Comparison of ENCODE assay signal across 18 cellular contexts in genomic region chr5:73605223-73606087, GRCh38. TPM values are rescaled to one million over a fixed set of nuclear protein-coding genes. Genes with fewer than 3 reads are reported as not detected.
A peak's percentile ranks its signal among the peaks of the same experiment; 100 is the strongest.
DNase-seq lines count a peak whose midpoint lies in the region; ATAC-seq and TF ChIP-seq lines count a peak whose summit lies in the region.
"Had no signal": no experiment of that assay in that cellular context is flagged by ENCODE, and none has a peak within 500 bp of the region (broad histone marks: within the 10 kb centered on the region; RNA-seq: fewer than 3 reads in every experiment).

No MANE protein-coding gene starts in this region.

- peaks cover 10% of the 10 kb centered on the region for H3K4me1 Mint-ChIP-seq in central memory CD8-positive, alpha-beta T cell

- H3K79me2 ChIP-seq in ACC112 (ENCODE audit: control insufficient read depth, insufficient read depth, low read length, unreplicated experiment): no peaks in the 10 kb centered on the region

- TF ChIP-seq POLR2A in right lobe of liver (IDR thresholded peaks at IDR 0.05): no peak

- no peak for ATAC-seq in central memory CD8-positive, alpha-beta T cell (replicated peaks; ENCODE audit: extremely low read depth, poor library complexity, severe bottlenecking)
- ATAC-seq in right lobe of liver (peak; percentile 85 to 99 (median 98)), GM19351 (IDR thresholded peaks at IDR 0.05; ENCODE audit: unreplicated experiment) (no peak), GM19397 (IDR thresholded peaks at IDR 0.05; ENCODE audit: unreplicated experiment) (no peak)

- H3K36me3 Mint-ChIP-seq in central memory CD8-positive, alpha-beta T cell (ENCODE audit: insufficient read depth): no peaks in the 10 kb centered on the region

- DNase-seq in LNCaP clone FGC (ENCODE audit: low read depth) (peak; percentile 25), right lobe of liver (peak in 1 of 3 donors; percentile 24), NCI-H524 (lab: John Stamatoyannopoulos, UW) (no peak), iPS-NIHi11 (ENCODE audit: low spot score) (no peak)
- no peak for DNase-seq in central memory CD8-positive, alpha-beta T cell (ENCODE audit: low spot score in 2 of 2)
- DNase-seq: activated CD4-positive, CD25-positive, alpha-beta regulatory T cell; activated naive CD4-positive, alpha-beta T cell treated with anti-CD3 and anti-CD28 coated beads, Interleukin-2, amount 50 U/mL, for 16 hours; AML-193; DMS79; MV-4-11; NCI-H2171; ovary; stimulated activated CD4-positive, alpha-beta T cell treated with anti-CD3 and anti-CD28 coated beads, Interleukin-15, amount 100 ng/mL, for 24 hours; SW 1271 had no signal

- H3K27me3 ChIP-seq in ACC112 (ENCODE audit: insufficient read depth, low read length): no peaks in the 10 kb centered on the region
- H3K27me3 ChIP-seq in right lobe of liver: no peaks in the 10 kb centered on the region
- H3K27me3 ChIP-seq: ovary had no signal

- H3K36me3 ChIP-seq in ACC112 (ENCODE audit: insufficient read depth, low read length): 0 out of 2 replicates have a peak, but pooled peaks cover 5% of the 10 kb centered on the region
- H3K36me3 ChIP-seq in right lobe of liver: no peaks in the 10 kb centered on the region
- H3K36me3 ChIP-seq: ovary, thoracic aorta had no signal

- H3K9me3 Mint-ChIP-seq in central memory CD8-positive, alpha-beta T cell: peaks cover 5% of the 10 kb centered on the region

- H3K27ac Mint-ChIP-seq in central memory CD8-positive, alpha-beta T cell (ENCODE audit: low read depth): peak overlapping the region; percentile 42

- 48% methylated on average over 8 of the region's 8 CpGs for WGBS in right lobe of liver (ENCODE audit: insufficient coverage, low coverage, low lambda C conversion rate, missing lambda C conversion rate)

- intact Hi-C loops in right lobe of liver (cut with DNase I): no loop called here

- peaks cover 4% of the 10 kb centered on the region for H3K27me3 Mint-ChIP-seq in central memory CD8-positive, alpha-beta T cell

- TF ChIP-seq CTCF in LNCaP clone FGC (IDR thresholded peaks at IDR 0.05; ENCODE audit: control insufficient read depth, extremely low read depth, insufficient read depth) (no peak), right lobe of liver (IDR thresholded peaks at IDR 0.05) (no peak)

- no peak overlapping the region for H3K4me3 Mint-ChIP-seq in central memory CD8-positive, alpha-beta T cell

- peaks cover 42% of the 10 kb centered on the region for H3K4me1 ChIP-seq in ACC112 (ENCODE audit: control insufficient read depth, insufficient read depth, low read length, unreplicated experiment)
- peaks cover 0 to 12% (median 0%) of the 10 kb centered on the region in 4 donors for H3K4me1 ChIP-seq in right lobe of liver

- H3K27ac ChIP-seq in ACC112 (ENCODE audit: low read depth, low read length) (peak overlapping the region; percentile 53), right lobe of liver (peak overlapping the region in 1 of 3 donors; percentile 26)
- H3K27ac ChIP-seq: thoracic aorta had no signal

- H3K9me3 ChIP-seq in right lobe of liver: peaks cover 0 to 4% (median 0%) of the 10 kb centered on the region in 4 donors
- H3K9me3 ChIP-seq: ovary had no signal

- H3K4me3 ChIP-seq in ACC112 (ENCODE audit: low read depth, low read length): peak overlapping the region; percentile 15; the same call in 1 of the 2 replicates
- H3K4me3 ChIP-seq in LNCaP clone FGC (ENCODE audit: low read depth, low read length): no peak overlapping the region
- H3K4me3 ChIP-seq in right lobe of liver: no peak overlapping the region
- H3K4me3 ChIP-seq: ovary, thoracic aorta had no signal

- H2AFZ ChIP-seq in ACC112 (ENCODE audit: low read length, unreplicated experiment): peak overlapping the region; percentile 60

RNA-seq across cellular contexts. Expression of gene ARHGEF28, which starts 20.5 kb away (rescaled TPM):
- 10 to 100 TPM in 2 of 6 experiments, 1 to 10 TPM in 4; 3.0 to 14.9 (median 6.4) TPM for total RNA-seq in right lobe of liver

RNA-seq across cellular contexts. Expression of gene UTP15, which starts 39.9 kb away (rescaled TPM):
- 10 to 100 TPM in 3 of 6 experiments, 1 to 10 TPM in 3; 6.0 to 16.5 (median 10.6) TPM for total RNA-seq in right lobe of liver

RNA-seq across cellular contexts. Expression of gene ANKRA2, which starts 40.0 kb away (rescaled TPM):
- total RNA-seq in right lobe of liver: 10 to 100 TPM in 1 of 6 experiments, 1 to 10 TPM in 5; 7.4 to 12.2 (median 9.0) TPM

Comparison
In these comparisons a context has a peak if more than half of its experiments do, and no peak if none do; other contexts are left out.
1. ATAC-seq: peak in right lobe of liver (4 of 4); none in central memory CD8-positive, alpha-beta T cell (single experiment), GM19351 (single experiment) and GM19397 (single experiment).